8 cellular contexts compared by ENCODE assay signal in genomic region chr11:9573775-9574555, GRCh38. TPM values are rescaled to one million over a fixed set of nuclear protein-coding genes. Genes with fewer than 3 reads are reported as not detected.
DNase-seq lines count a peak whose midpoint lies in the region; ATAC-seq lines count a peak whose summit lies in the region.

No MANE protein-coding gene starts in this region.

- H3K4me1 ChIP-seq in CD4-positive, alpha-beta memory T cell (ENCODE audit: insufficient read depth, low read length), result peaks cover 51% of the 10 kb centered on the region
- peaks cover 5% of the 10 kb centered on the region for H3K4me1 ChIP-seq in right cardiac atrium (ENCODE audit: control insufficient read depth, insufficient read depth, low read length)

- peak overlapping the region; percentile 86 for H3K27ac ChIP-seq in CD4-positive, alpha-beta memory T cell (ENCODE audit: low read depth, low read length)
- H3K27ac ChIP-seq in right cardiac atrium (ENCODE audit: low read length), result peak overlapping the region; percentile 89
- peak overlapping the region; percentile 56 to 99 (median 89) for H3K27ac ChIP-seq in skin epidermis

- peak in 2 of 5 donors; percentile 29 to 53 for DNase-seq in CD4-positive, alpha-beta memory T cell
- DNase-seq in activated effector memory CD4-positive, alpha-beta T cell treated with Interleukin-2 at 50 U/mL for 16 hours, result peak; percentile 9
- DNase-seq in right cardiac atrium (peak; percentile 33 to 73 (median 68)), T1000 (lab: John Stamatoyannopoulos, UW) (no peak), GF-D8 (lab: John Stamatoyannopoulos, UW) (no peak)

- ATAC-seq in GM18909 (IDR thresholded peaks at IDR 0.05; ENCODE audit: poor library complexity, unreplicated experiment) (peak; percentile 10), HG03432 (IDR thresholded peaks at IDR 0.05; ENCODE audit: unreplicated experiment) (peak; percentile 30), right cardiac atrium (no peak)

- intact Hi-C loops in CD4-positive, alpha-beta memory T cell (cut with micrococcal nuclease), result loop anchor here (1.0 to 5.0 kb wide), 10 partner anchors 27 to 1235 kb away; partner anchors contain the start of genes AKIP1, EIF4G2, RPL27A and TMEM41B
- intact Hi-C loops in right cardiac atrium (cut with DNase I), result loop anchor here in 1 of 4 donors (10.0 kb wide), 1 partner anchor 49 kb away; no protein-coding TSS in a partner anchor

- H3K9me3 Mint-ChIP-seq in CD4-positive, alpha-beta memory T cell, result no peaks in the 10 kb centered on the region

- no peaks in the 10 kb centered on the region for H3K27me3 Mint-ChIP-seq in CD4-positive, alpha-beta memory T cell

- H3K36me3 ChIP-seq in CD4-positive, alpha-beta memory T cell (ENCODE audit: insufficient read depth, low read length), result no peaks in the 10 kb centered on the region

- peak overlapping the region in 4 of 7 donors; percentile 64 to 86 (median 85) for H3K27ac Mint-ChIP-seq in CD4-positive, alpha-beta memory T cell

- peaks cover 0 to 11% of the 10 kb centered on the region in 2 donors for H3K36me3 Mint-ChIP-seq in CD4-positive, alpha-beta memory T cell

- H3K4me3 Mint-ChIP-seq in CD4-positive, alpha-beta memory T cell, result peak overlapping the region; percentile 67 to 89 (median 84)

- CTCF ChIA-PET in CD4-positive, alpha-beta memory T cell (lab: Charles Lee; ENCODE audit: partially characterized antibody), result interaction anchor here (1.2 to 4.0 kb wide), 6 partner anchors 28 to 175 kb away, joined by 3 to 34 read pairs (median 5); no protein-coding TSS in a partner anchor

- POLR2A ChIA-PET in CD4-positive, alpha-beta memory T cell (lab: Charles Lee; ENCODE audit: partially characterized antibody), result interaction anchor here (1.0 to 7.4 kb wide), 16 partner anchors 15 to 1235 kb away, joined by 3 to 91 read pairs (median 6); partner anchors contain the start of genes EIF4G2, RPL27A, TMEM9B and TRIM66

- no peaks in the 10 kb centered on the region for H3K27me3 ChIP-seq in CD4-positive, alpha-beta memory T cell (ENCODE audit: insufficient read depth, low read length)
- H3K27me3 ChIP-seq in right cardiac atrium (ENCODE audit: control insufficient read depth, insufficient read depth), result no peaks in the 10 kb centered on the region

- WGBS in right cardiac atrium, result under 1% methylated on average over 114 of the region's 114 CpGs

- peaks cover 23 to 54% (median 39%) of the 10 kb centered on the region in 4 donors for H3K4me1 Mint-ChIP-seq in CD4-positive, alpha-beta memory T cell

- H3K4me3 ChIP-seq in CD4-positive, alpha-beta memory T cell (ENCODE audit: low read length in 2 of 2), result peak overlapping the region; percentile 33 to 80
- H3K4me3 ChIP-seq in right cardiac atrium (ENCODE audit: low read length), result peak overlapping the region; percentile 86
- H3K4me3 ChIP-seq in skin epidermis, result peak overlapping the region; percentile 59 to 91 (median 73)

- no peaks in the 10 kb centered on the region for H3K9me3 ChIP-seq in CD4-positive, alpha-beta memory T cell (ENCODE audit: control insufficient read depth in 1 of 2, low read length in 2 of 2)
- H3K9me3 ChIP-seq in right cardiac atrium (ENCODE audit: control insufficient read depth, low read length), result no peaks in the 10 kb centered on the region

RNA-seq across cellular contexts. Expression of gene WEE1, which starts 0.5 kb away (rescaled TPM):
- 10 to 100 TPM; 11.1 to 11.7 TPM for total RNA-seq in CD4-positive, alpha-beta memory T cell
- polyA plus RNA-seq in CD4-positive, alpha-beta memory T cell, result 1 to 10 TPM; 5.8 to 8.2 TPM
- total RNA-seq in right cardiac atrium, result 10 to 100 TPM; 51.6 to 85.0 (median 60.4) TPM
- 30.0 TPM for polyA plus RNA-seq in right cardiac atrium

Comparison
In these comparisons a context has a peak if more than half of its experiments do, and no peak if none do; other contexts are left out.
1. DNase-seq: peak in activated effector memory CD4-positive, alpha-beta T cell treated with Interleukin-2 at 50 U/mL for 16 hours (single experiment) and right cardiac atrium (3 of 3); none in T1000 (single experiment) and GF-D8 (single experiment).
2. ATAC-seq: peak in GM18909 (single experiment) and HG03432 (single experiment); none in right cardiac atrium (0 of 2).
3. RNA of gene WEE1, which starts 0.5 kb away (total RNA-seq): 51.6 to 85.0 TPM in right cardiac atrium; 11.1 to 11.7 TPM in CD4-positive, alpha-beta memory T cell; every median in the first group is over 4 times any median in the second.
4. Peak in every context shown above with its lines, with median percentiles within 50 percentile points of each other: H3K27ac ChIP-seq and H3K4me3 ChIP-seq.